Comparison of ENCODE assay signal across 7 cellular contexts in genomic region chr1:221777434-221778072, GRCh38. TPM values are rescaled to one million over a fixed set of nuclear protein-coding genes. Genes with fewer than 3 reads are reported as not detected.
A peak's percentile ranks its signal among the peaks of the same experiment; 100 is the strongest.
DNase-seq lines count a peak whose midpoint lies in the region; ATAC-seq, FAIRE-seq and TF ChIP-seq lines count a peak whose summit lies in the region.

No MANE protein-coding gene starts in this region.

- ATAC-seq in GM19023 (IDR thresholded peaks at IDR 0.05; ENCODE audit: unreplicated experiment) = peak; percentile 58
- peak; percentile 61 for ATAC-seq in HG02943 (IDR thresholded peaks at IDR 0.05; ENCODE audit: low read depth, unreplicated experiment)
- ATAC-seq in heart left ventricle = no peak

- H3K9ac ChIP-seq in SU-DHL-6 (ENCODE audit: low read length) = peak overlapping the region; percentile 48
- no peak overlapping the region for H3K9ac ChIP-seq in kidney (ENCODE audit: low read length in 2 of 2)

- FAIRE-seq in kidney (lab: Jason Lieb, UNC) = no peak

- H3K27ac ChIP-seq in SU-DHL-6 (ENCODE audit: low read depth, low read length) (peak overlapping the region; percentile 92), spleen (peak overlapping the region; percentile 17 to 78 (median 56)), heart left ventricle (peak overlapping the region in 1 of 12 donors; percentile 59), kidney (ENCODE audit: low read depth in 2 of 2, low read length in 2 of 2) (no peak overlapping the region)

- intact Hi-C loops in spleen (cut with DNase I; ENCODE audit: low total_unique reads) (no loop called here), heart left ventricle (cut with DNase I) (no loop called here), kidney (cut with DNase I) (no loop called here)

- no peaks in the 10 kb centered on the region for H3K27me3 ChIP-seq in SU-DHL-6 (ENCODE audit: low read length)
- no peaks in the 10 kb centered on the region for H3K27me3 ChIP-seq in spleen (replicated peaks in 1 of 7)
- H3K27me3 ChIP-seq in heart left ventricle = no peaks in the 10 kb centered on the region

- peak overlapping the region; percentile 34 for H2AFZ ChIP-seq in SU-DHL-6 (ENCODE audit: low read depth, low read length, severe bottlenecking)

- no peaks in the 10 kb centered on the region for H3K9me3 ChIP-seq in SU-DHL-6 (ENCODE audit: insufficient read depth, low read length)
- no peaks in the 10 kb centered on the region for H3K9me3 ChIP-seq in spleen
- no peaks in the 10 kb centered on the region for H3K9me3 ChIP-seq in heart left ventricle
- H3K9me3 ChIP-seq in kidney (ENCODE audit: control insufficient read depth in 1 of 2, low read length in 2 of 2) = no peaks in the 10 kb centered on the region

- DNase-seq in spleen = no peak
- DNase-seq in retina = no peak
- DNase-seq in heart left ventricle = no peak
- DNase-seq in kidney = no peak

- TF ChIP-seq POLR2A in spleen (IDR thresholded peaks at IDR 0.05) (no peak), heart left ventricle (IDR thresholded peaks at IDR 0.05) (no peak)

- peaks cover 29 to 78% (median 45%) of the 10 kb centered on the region in 6 donors for H3K4me1 ChIP-seq in spleen
- peaks cover 0 to 45% (median 0%) of the 10 kb centered on the region in 12 donors for H3K4me1 ChIP-seq in heart left ventricle
- H3K4me1 ChIP-seq in kidney (ENCODE audit: control insufficient read depth in 1 of 2, insufficient read depth in 1 of 2, low read depth in 1 of 2, low read length in 2 of 2) = no peaks in the 10 kb centered on the region

- H3K4me3 ChIP-seq in SU-DHL-6 (ENCODE audit: insufficient read depth, low read length, poor library complexity, severe bottlenecking) (peak overlapping the region; percentile 31), spleen (peak overlapping the region in 1 of 8 donors; percentile 31), heart left ventricle (no peak overlapping the region), kidney (ENCODE audit: low read length in 2 of 2) (no peak overlapping the region)

- H3F3A ChIP-seq in SU-DHL-6 (ENCODE audit: insufficient read depth) = peaks cover 36% of the 10 kb centered on the region

- H3K79me2 ChIP-seq in SU-DHL-6 (ENCODE audit: insufficient read depth, low read length) = no peaks in the 10 kb centered on the region

- no peaks in the 10 kb centered on the region for H3K9me2 ChIP-seq in SU-DHL-6 (replicated peaks; ENCODE audit: insufficient read depth, low read length)

- H3K36me3 ChIP-seq in SU-DHL-6 (ENCODE audit: low read length) (no peaks in the 10 kb centered on the region), spleen (no peaks in the 10 kb centered on the region), heart left ventricle (no peaks in the 10 kb centered on the region), kidney (ENCODE audit: control insufficient read depth in 1 of 2, insufficient read depth in 2 of 2, low read length in 2 of 2) (no peaks in the 10 kb centered on the region)

- TF ChIP-seq CTCF in SU-DHL-6 (IDR thresholded peaks at IDR 0.05; ENCODE audit: insufficient read depth, low read length, poor library complexity, severe bottlenecking) (no peak), spleen (IDR thresholded peaks at IDR 0.05 in 8 of 11, conservative IDR thresholded peaks at IDR 0.05 in 3 of 11) (peak in 1 of 11 experiments; percentile 8), heart left ventricle (IDR thresholded peaks at IDR 0.05) (no peak), kidney (IDR thresholded peaks at IDR 0.05; ENCODE audit: borderline replicate concordance, extremely low read depth, insufficient read depth) (no peak)

- 38 to 58% (median 46%) methylated on average over 8 of the region's 8 CpGs for WGBS in spleen, 5 donors
- 85 to 91% (median 90%) methylated on average over 8 of the region's 8 CpGs for WGBS in heart left ventricle, 4 donors

- H4K20me1 ChIP-seq in SU-DHL-6 (ENCODE audit: low read depth, low read length) = no peaks in the 10 kb centered on the region

- H3K4me2 ChIP-seq in SU-DHL-6 (ENCODE audit: low read depth, low read length, poor library complexity, severe bottlenecking) = peak overlapping the region; percentile 69

RNA-seq across cellular contexts. Expression of gene DUSP10, which starts 35.7 kb away (rescaled TPM):
- total RNA-seq in spleen = 10 to 100 TPM in 1 of 7 donors, 1 to 10 TPM in 6; 6.6 to 11.9 (median 7.6) TPM
- polyA plus RNA-seq in spleen = 1 to 10 TPM; 3.4 to 7.4 (median 4.4) TPM
- 1 to 10 TPM; 2.8 to 7.1 (median 4.4) TPM for total RNA-seq in heart left ventricle
- polyA plus RNA-seq in heart left ventricle = 1 to 10 TPM; 2.2 to 2.7 TPM
- 5.3 TPM for total RNA-seq in kidney
- 1.0 TPM for polyA plus RNA-seq in kidney (ENCODE audit: insufficient read depth, low read depth, low replicate concordance)

Comparison
In these comparisons a context has a peak if more than half of its experiments do, and no peak if none do; other contexts are left out.
1. ATAC-seq: peak in GM19023 (single experiment) and HG02943 (single experiment); none in heart left ventricle (0 of 4).
2. H3K27ac ChIP-seq: peak in SU-DHL-6 (single experiment) and spleen (8 of 8); none in kidney (0 of 2).